ENCODE assay signal across 5 cellular contexts in genomic region chr1:44824392-44824791, GRCh38. TPM values are rescaled to one million over a fixed set of nuclear protein-coding genes. Genes with fewer than 3 reads are reported as not detected.
"Had no signal": no experiment of that assay in that cellular context is flagged by ENCODE, and none has a peak within 500 bp of the region (broad histone marks: within the 10 kb centered on the region; RNA-seq: fewer than 3 reads in every experiment).

No MANE protein-coding gene starts in this region.

RNA-seq across cellular contexts. Expression of gene DYNLT4, which starts 17.2 kb away (rescaled TPM):
- total RNA-seq: H1, H9, HT1080, IMR-90 had no signal
- polyA plus RNA-seq: GM23338, IMR-90 had no signal

RNA-seq across cellular contexts. Expression of gene PTCH2, which starts 18.7 kb away (rescaled TPM):
- total RNA-seq: HT1080 had no signal

RNA-seq across cellular contexts. Expression of gene BEST4, which starts 36.4 kb away (rescaled TPM):
- total RNA-seq: HT1080, IMR-90 had no signal
